19 cellular contexts compared by ENCODE assay signal in genomic region chr6:139530551-139530950, GRCh38.
DNase-seq lines count a peak whose midpoint lies in the region; ATAC-seq, FAIRE-seq and TF ChIP-seq lines count a peak whose summit lies in the region.
"Had no signal": no experiment of that assay in that cellular context is flagged by ENCODE, and none has a peak within 500 bp of the region (broad histone marks: within the 10 kb centered on the region; RNA-seq: fewer than 3 reads in every experiment).

No MANE protein-coding gene starts in this region.

- POLR2A ChIA-PET in activated CD8-positive, alpha-beta T cell treated with anti-CD3 and anti-CD28 coated beads, Interleukin-2, amount 10 ng/mL, durations not matched to agents 7 days and 5 days (lab: Charles Lee) = interaction anchor here (1.5 kb wide), 1 partner anchor 156 kb away, joined by 7 read pairs; the partner anchor contains the start of gene CITED2
- POLR2A ChIA-PET in HepG2 (lab: Yijun Ruan, JAX) = no interaction called here

- no peaks in the 10 kb centered on the region for H4K20me1 ChIP-seq in HepG2 (ENCODE audit: insufficient read depth, low read length)

- H3K27ac ChIP-seq in HepG2 (ENCODE audit: extremely low read length, insufficient read depth, low read length) = no peak overlapping the region
- H3K27ac ChIP-seq in subcutaneous abdominal adipose tissue (ENCODE audit: low read depth, low read length) = peak overlapping the region; percentile 26
- H3K27ac ChIP-seq: brain microvascular endothelial cell, VCaP had no signal

- TF ChIP-seq RAD21 in HepG2 (CRISPR knock-in tag; IDR thresholded peaks at IDR 0.05) = no peak

- H3K4me3 ChIP-seq in HepG2 (replicated peaks in 1 of 3; ENCODE audit: insufficient read depth in 1 of 3, low read depth in 2 of 3, low read length in 3 of 3) (no peak overlapping the region), subcutaneous abdominal adipose tissue (ENCODE audit: low read depth in 1 of 5, low read length in 5 of 5) (no peak overlapping the region)
- H3K4me3 ChIP-seq: thyroid gland had no signal

- no peak for FAIRE-seq in HepG2 (lab: Jason Lieb, UNC)

- H3K36me3 ChIP-seq in HepG2 (replicated peaks in 1 of 2; ENCODE audit: control insufficient read depth in 1 of 2, insufficient read depth in 2 of 2, low read length in 2 of 2) (no peaks in the 10 kb centered on the region), subcutaneous abdominal adipose tissue (ENCODE audit: control insufficient read depth in 5 of 5, insufficient read depth in 5 of 5, low read length in 5 of 5) (no peaks in the 10 kb centered on the region)
- H3K36me3 ChIP-seq: brain microvascular endothelial cell, thyroid gland had no signal

- no peaks in the 10 kb centered on the region; a peak in 1 of 5 replicates for H3K27me3 ChIP-seq in HepG2 (ENCODE audit: control insufficient read depth in 1 of 2, insufficient read depth in 2 of 2, low read length in 2 of 2)
- H3K27me3 ChIP-seq in subcutaneous abdominal adipose tissue (ENCODE audit: control insufficient read depth in 5 of 5, insufficient read depth in 4 of 5, low read length in 5 of 5) = no peaks in the 10 kb centered on the region
- H3K27me3 ChIP-seq: brain microvascular endothelial cell, thyroid gland had no signal

- H3K4me2 ChIP-seq in HepG2 (ENCODE audit: low read depth, low read length) = 0 out of 2 replicates have a peak overlapping the region, but pooled peaks have one; percentile 14

- ATAC-seq in activated CD8-positive, alpha-beta memory T cell treated with anti-CD3 and anti-CD28 coated beads, Interleukin-2, amount 10 ng/mL, durations not matched to agents 7 days and 5 days = peak; percentile 31
- ATAC-seq in activated CD8-positive, alpha-beta T cell treated with anti-CD3 and anti-CD28 coated beads, Interleukin-2, amount 10 ng/mL, durations not matched to agents 7 days and 5 days = no peak
- ATAC-seq in HepG2 = no peak; the same call in 2 of the 3 replicates
- ATAC-seq: left cardiac atrium, Right ventricle myocardium inferior had no signal

- peak overlapping the region; percentile 74 for H3K4me3 Mint-ChIP-seq in activated CD8-positive, alpha-beta memory T cell treated with anti-CD3 and anti-CD28 coated beads, Interleukin-2, amount 10 ng/mL, durations not matched to agents 7 days and 5 days
- peak overlapping the region; percentile 51 for H3K4me3 Mint-ChIP-seq in activated CD8-positive, alpha-beta T cell treated with anti-CD3 and anti-CD28 coated beads, Interleukin-2, amount 10 ng/mL, durations not matched to agents 7 days and 5 days
- H3K4me3 Mint-ChIP-seq in CD14-positive monocyte = no peak overlapping the region
- H3K4me3 Mint-ChIP-seq: endodermal cell, neural crest cell had no signal

- in situ Hi-C loops in HepG2 (cut with HindIII; ENCODE audit: extremely low pct_ligation_motif_present, low pct_unique_long_range_greater_than_20kb) = no loop called here

- peak overlapping the region; percentile 98 for H3K27ac Mint-ChIP-seq in activated CD8-positive, alpha-beta memory T cell treated with anti-CD3 and anti-CD28 coated beads, Interleukin-2, amount 10 ng/mL, durations not matched to agents 7 days and 5 days
- peak overlapping the region; percentile 88 for H3K27ac Mint-ChIP-seq in activated CD8-positive, alpha-beta T cell treated with anti-CD3 and anti-CD28 coated beads, Interleukin-2, amount 10 ng/mL, durations not matched to agents 7 days and 5 days
- H3K27ac Mint-ChIP-seq in CD14-positive monocyte = peak overlapping the region in 2 of 7 donors; percentile 0 to 81
- H3K27ac Mint-ChIP-seq: endodermal cell had no signal

- WGBS in HepG2 (ENCODE audit: low lambda C conversion rate) = 47% methylated on average over 7 of the region's 7 CpGs

- H3K4me1 ChIP-seq in HepG2 (ENCODE audit: insufficient read depth, low read length) = peaks cover 29% of the 10 kb centered on the region
- peaks cover 2 to 28% (median 23%) of the 10 kb centered on the region in 5 donors for H3K4me1 ChIP-seq in subcutaneous abdominal adipose tissue (ENCODE audit: control insufficient read depth in 5 of 5, insufficient read depth in 5 of 5, low read length in 5 of 5)

- H3K9me3 ChIP-seq in HepG2 (ENCODE audit: low read length) (no peaks in the 10 kb centered on the region), subcutaneous abdominal adipose tissue (ENCODE audit: control insufficient read depth in 5 of 5, low read length in 5 of 5) (no peaks in the 10 kb centered on the region)
- H3K9me3 ChIP-seq: thyroid gland had no signal

- peaks cover 59% of the 10 kb centered on the region for H3K4me1 Mint-ChIP-seq in activated CD8-positive, alpha-beta memory T cell treated with anti-CD3 and anti-CD28 coated beads, Interleukin-2, amount 10 ng/mL, durations not matched to agents 7 days and 5 days
- peaks cover 32% of the 10 kb centered on the region for H3K4me1 Mint-ChIP-seq in activated CD8-positive, alpha-beta T cell treated with anti-CD3 and anti-CD28 coated beads, Interleukin-2, amount 10 ng/mL, durations not matched to agents 7 days and 5 days (ENCODE audit: low read depth)
- H3K4me1 Mint-ChIP-seq in CD14-positive monocyte = peaks cover 46% of the 10 kb centered on the region

- TF ChIP-seq CTCF in HepG2 (CRISPR knock-in tag; IDR thresholded peaks at IDR 0.05) (no peak), CD14-positive monocyte (IDR thresholded peaks at IDR 0.05) (no peak)

- DNase-seq in activated CD8-positive, alpha-beta memory T cell treated with anti-CD3 and anti-CD28 coated beads, Interleukin-2, amount 10 ng/mL, durations not matched to agents 7 days and 5 days = peak; percentile 48
- no peak for DNase-seq in activated CD8-positive, alpha-beta memory T cell treated with anti-CD3 and anti-CD28 coated beads for 24 hours
- DNase-seq in activated CD8-positive, alpha-beta T cell treated with anti-CD3 and anti-CD28 coated beads, Interleukin-2, amount 10 ng/mL, durations not matched to agents 7 days and 5 days = no peak
- DNase-seq in HepG2 (ENCODE audit: low spot score) = no peak
- no peak for DNase-seq in NCI-H1417 treated with DMSO at 0.1 percent for 48 hours (lab: John Stamatoyannopoulos, UW)
- no peak for DNase-seq in CD14-positive monocyte (ENCODE audit: low spot score)
- no peak for DNase-seq in DMS114 treated with DMSO at 0.1 percent for 48 hours (lab: John Stamatoyannopoulos, UW; ENCODE audit: unreplicated experiment)
- DNase-seq: endodermal cell; glutamatergic neuron; left cardiac atrium; NCI-H1694; NCI-H526; stimulated activated CD4-positive, alpha-beta T cell treated with anti-CD3 and anti-CD28 coated beads, Interleukin-12 subunit alpha, Interleukin-12 subunit beta, amount 100 ng/mL, for 4 hours; thyroid gland had no signal

- peaks cover 2% of the 10 kb centered on the region for H3K9me3 Mint-ChIP-seq in activated CD8-positive, alpha-beta memory T cell treated with anti-CD3 and anti-CD28 coated beads, Interleukin-2, amount 10 ng/mL, durations not matched to agents 7 days and 5 days (ENCODE audit: low read depth)
- no peaks in the 10 kb centered on the region for H3K9me3 Mint-ChIP-seq in activated CD8-positive, alpha-beta T cell treated with anti-CD3 and anti-CD28 coated beads, Interleukin-2, amount 10 ng/mL, durations not matched to agents 7 days and 5 days (ENCODE audit: insufficient read depth)
- H3K9me3 Mint-ChIP-seq in CD14-positive monocyte = peaks cover 0 to 4% (median 0%) of the 10 kb centered on the region in 7 donors

- intact Hi-C loops in HepG2 (cut with micrococcal nuclease; ENCODE audit: unreplicated experiment) = no loop called here
- intact Hi-C loops in CD14-positive monocyte (cut with micrococcal nuclease) = no loop called here

- H3K79me2 ChIP-seq in HepG2 (ENCODE audit: insufficient read depth, low read length) = no peaks in the 10 kb centered on the region

- CTCF ChIA-PET in activated CD8-positive, alpha-beta memory T cell treated with anti-CD3 and anti-CD28 coated beads, Interleukin-2, amount 10 ng/mL, durations not matched to agents 7 days and 5 days (lab: Charles Lee) = interaction anchor here (0.9 to 1.5 kb wide), 5 partner anchors 9 to 161 kb away, joined by 3 to 20 read pairs (median 4); partner anchors contain the start of gene CITED2
- CTCF ChIA-PET in activated CD8-positive, alpha-beta T cell treated with anti-CD3 and anti-CD28 coated beads, Interleukin-2, amount 10 ng/mL, durations not matched to agents 7 days and 5 days (lab: Charles Lee) = interaction anchor here (1.7 kb wide), 1 partner anchor 156 kb away, joined by 8 read pairs; the partner anchor contains the start of gene CITED2
- CTCF ChIA-PET in HepG2 (lab: Yijun Ruan, JAX; ENCODE audit: low intra/inter-chr PET ratio, low total read pairs) = no interaction called here

- H2AFZ ChIP-seq in HepG2 (ENCODE audit: low read length) = peak overlapping the region; percentile 31

- BruUV-seq in HepG2 (replicated peaks; lab: Mats Ljungman, UMichigan) = no TSS peak

- H3K27me3 Mint-ChIP-seq in activated CD8-positive, alpha-beta memory T cell treated with anti-CD3 and anti-CD28 coated beads, Interleukin-2, amount 10 ng/mL, durations not matched to agents 7 days and 5 days = no peaks in the 10 kb centered on the region
- no peaks in the 10 kb centered on the region for H3K27me3 Mint-ChIP-seq in activated CD8-positive, alpha-beta T cell treated with anti-CD3 and anti-CD28 coated beads, Interleukin-2, amount 10 ng/mL, durations not matched to agents 7 days and 5 days (ENCODE audit: low read depth)
- H3K27me3 Mint-ChIP-seq in CD14-positive monocyte (ENCODE audit: low read depth in 3 of 3) = no peaks in the 10 kb centered on the region

- TF ChIP-seq EP300 in HepG2 (IDR thresholded peaks at IDR 0.05; ENCODE audit: low read depth in 2 of 2, low read length in 2 of 2) (no peak), HepG2 (CRISPR knock-in tag; IDR thresholded peaks at IDR 0.05; ENCODE audit: borderline replicate concordance) (no peak)

- no peak overlapping the region for H3K9ac ChIP-seq in HepG2 (ENCODE audit: insufficient read depth, low read depth, low read length)
- H3K9ac ChIP-seq in subcutaneous abdominal adipose tissue (ENCODE audit: low read length in 5 of 5) = no peak overlapping the region

- TF ChIP-seq POLR2A in HepG2 (IDR thresholded peaks at IDR 0.05; ENCODE audit: insufficient read depth in 1 of 2, low read depth in 2 of 2, low read length in 2 of 2) = no peak

- H3K36me3 Mint-ChIP-seq in activated CD8-positive, alpha-beta memory T cell treated with anti-CD3 and anti-CD28 coated beads, Interleukin-2, amount 10 ng/mL, durations not matched to agents 7 days and 5 days = peaks cover 29% of the 10 kb centered on the region
- H3K36me3 Mint-ChIP-seq in activated CD8-positive, alpha-beta T cell treated with anti-CD3 and anti-CD28 coated beads, Interleukin-2, amount 10 ng/mL, durations not matched to agents 7 days and 5 days (ENCODE audit: low read depth) = no peaks in the 10 kb centered on the region
- no peaks in the 10 kb centered on the region for H3K36me3 Mint-ChIP-seq in CD14-positive monocyte

TF ChIP-seq in HepG2, 621 proteins besides CTCF, POLR2A, EP300 and RAD21 (continues in another document):
- TF ChIP-seq HNF4A (CRISPR knock-in tag; IDR thresholded peaks at IDR 0.05) = peak; percentile 41; the same call in 1 of the 2 replicates
- no peak for TF ChIP-seq SOX6 (IDR thresholded peaks at IDR 0.05)
- TF ChIP-seq SOX6 (CRISPR knock-in tag; IDR thresholded peaks at IDR 0.05) = 0 out of 2 replicates have a peak, but pooled peaks have one; percentile 26

Comparison
In these comparisons a context has a peak if more than half of its experiments do, and no peak if none do; other contexts are left out.
1. H3K4me3 Mint-ChIP-seq: peak in activated CD8-positive, alpha-beta memory T cell treated with anti-CD3 and anti-CD28 coated beads, Interleukin-2, amount 10 ng/mL, durations not matched to agents 7 days and 5 days (single experiment) and activated CD8-positive, alpha-beta T cell treated with anti-CD3 and anti-CD28 coated beads, Interleukin-2, amount 10 ng/mL, durations not matched to agents 7 days and 5 days (single experiment); none in CD14-positive monocyte (0 of 2).